In the genomic region with DNA sequence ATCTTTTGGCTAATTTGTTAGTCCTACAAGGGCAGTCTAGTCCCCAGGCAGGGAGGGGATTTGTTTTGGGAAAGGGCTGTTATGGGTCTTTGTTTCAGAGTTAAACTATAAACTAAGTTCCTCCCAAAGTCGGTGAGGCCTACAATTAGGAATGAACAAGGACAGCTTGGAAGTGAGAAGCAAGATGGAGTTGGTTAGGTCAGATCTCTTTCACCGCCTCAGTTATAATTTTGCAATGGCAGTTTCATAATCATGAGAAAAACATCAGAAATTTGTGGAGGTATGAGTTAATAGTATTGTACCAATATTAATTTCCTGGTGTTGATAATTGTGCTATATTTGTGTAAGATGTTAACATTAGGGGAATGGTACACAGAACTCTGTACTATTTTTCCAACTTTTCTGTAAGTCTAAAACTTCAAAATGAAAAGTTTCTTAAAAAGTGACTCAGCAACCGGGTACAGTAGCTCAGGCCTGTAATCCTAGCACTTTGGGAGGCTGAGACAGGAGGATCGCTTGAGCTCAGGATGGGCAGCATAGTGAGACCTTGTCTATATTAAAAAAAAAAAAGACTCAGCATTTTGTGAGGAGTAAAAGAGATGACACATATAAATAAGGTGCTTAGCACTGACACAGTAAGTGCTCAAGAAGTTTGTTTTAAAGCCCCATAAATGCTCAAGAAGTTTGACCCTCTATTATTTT, we compare ENCODE assay signal across 18 cellular contexts. TPM values are rescaled to one million over a fixed set of nuclear protein-coding genes. Genes with fewer than 3 reads are reported as not detected.
A peak's percentile ranks its signal among the peaks of the same experiment; 100 is the strongest.
DNase-seq lines count a peak whose midpoint lies in the region; ATAC-seq, FAIRE-seq and TF ChIP-seq lines count a peak whose summit lies in the region.
"Had no signal": no experiment of that assay in that cellular context is flagged by ENCODE, and none has a peak within 500 bp of the region (broad histone marks: within the 10 kb centered on the region; RNA-seq: fewer than 3 reads in every experiment).

No MANE protein-coding gene starts in this region.

- no peaks in the 10 kb centered on the region for H3K27me3 ChIP-seq in HUES48 (ENCODE audit: control insufficient read depth, insufficient read depth, low read length)
- H3K27me3 ChIP-seq in K562 (ENCODE audit: control insufficient read depth in 2 of 2, insufficient read depth in 2 of 2, low read length in 2 of 2): peaks cover 0 to 2% of the 10 kb centered on the region in 2 experiments; a peak in 1 of 5 replicates
- no peaks in the 10 kb centered on the region for H3K27me3 ChIP-seq in HepG2 (ENCODE audit: control insufficient read depth in 1 of 2, insufficient read depth in 2 of 2, low read length in 2 of 2)
- H3K27me3 ChIP-seq in vagina: no peaks in the 10 kb centered on the region
- H3K27me3 ChIP-seq in small intestine (ENCODE audit: control insufficient read depth in 2 of 2, insufficient read depth in 2 of 2, low read length in 2 of 2): no peaks in the 10 kb centered on the region
- H3K27me3 ChIP-seq in left lung: no peaks in the 10 kb centered on the region
- H3K27me3 ChIP-seq: SJSA1 had no signal

- H3K9ac ChIP-seq in HUES48 (ENCODE audit: low read depth, low read length): no peak overlapping the region
- H3K9ac ChIP-seq in K562 (ENCODE audit: insufficient read depth in 1 of 2, low read depth in 2 of 2, low read length in 2 of 2): no peak overlapping the region
- H3K9ac ChIP-seq in HepG2 (ENCODE audit: insufficient read depth, low read depth, low read length): no peak overlapping the region

- no peak overlapping the region for H3K4me2 ChIP-seq in K562 (ENCODE audit: insufficient read depth, low read length)
- no peak overlapping the region for H3K4me2 ChIP-seq in HepG2 (ENCODE audit: low read depth, low read length)

- POLR2A ChIA-PET in K562 (lab: Yijun Ruan, JAX) (interaction anchor here (0.6 to 1.1 kb wide), 2 partner anchors 9 kb away, joined by 3 read pairs; no protein-coding TSS in a partner anchor), HepG2 (lab: Yijun Ruan, JAX) (interaction anchor here (3.4 kb wide), 1 partner anchor 61 kb away, joined by 30 read pairs; no protein-coding TSS in a partner anchor)

- H3K4me1 ChIP-seq in HUES48 (ENCODE audit: control insufficient read depth, insufficient read depth, low read length) (peaks cover 38% of the 10 kb centered on the region), K562 (replicated peaks in 1 of 2; ENCODE audit: control insufficient read depth in 2 of 2, insufficient read depth in 2 of 2, low read length in 2 of 2) (no peaks in the 10 kb centered on the region), HepG2 (ENCODE audit: insufficient read depth, low read length) (peaks cover 96% of the 10 kb centered on the region), vagina (peaks cover 41% of the 10 kb centered on the region), small intestine (ENCODE audit: control insufficient read depth in 2 of 2, insufficient read depth in 1 of 2, low read depth in 1 of 2, low read length in 1 of 2) (no peaks in the 10 kb centered on the region), left lung (peaks cover 0 to 18% of the 10 kb centered on the region in 2 donors)
- H3K4me1 ChIP-seq: SJSA1 had no signal

- H3K79me2 ChIP-seq in K562 (ENCODE audit: control insufficient read depth, insufficient read depth, low read length) (no peaks in the 10 kb centered on the region), HepG2 (ENCODE audit: insufficient read depth, low read length) (no peaks in the 10 kb centered on the region)

- BruUV-seq in K562 (replicated peaks; lab: Mats Ljungman, UMichigan) (no TSS peak), HepG2 (replicated peaks; lab: Mats Ljungman, UMichigan) (no TSS peak)

- TF ChIP-seq CTCF in K562 (IDR thresholded peaks at IDR 0.05 in 2 of 3, conservative IDR thresholded peaks at IDR 0.05 in 1 of 3; ENCODE audit: insufficient read depth in 2 of 3, low read depth in 1 of 3, low read length in 3 of 3) (no peak), HepG2 (CRISPR knock-in tag; IDR thresholded peaks at IDR 0.05) (no peak), vagina (IDR thresholded peaks at IDR 0.05) (no peak), left lung (IDR thresholded peaks at IDR 0.05) (no peak)

- TF ChIP-seq POLR2A in K562 (conservative IDR thresholded peaks at IDR 0.05) (no peak), HepG2 (IDR thresholded peaks at IDR 0.05; ENCODE audit: insufficient read depth in 1 of 2, low read depth in 2 of 2, low read length in 2 of 2) (no peak), vagina (IDR thresholded peaks at IDR 0.05) (no peak)

- DNase-seq in K562 (ENCODE audit: extremely low read depth in 1 of 4, low spot score in 3 of 4) (no peak), HepG2 (ENCODE audit: low spot score) (no peak), vagina (ENCODE audit: extremely low spot score in 2 of 2) (no peak), small intestine (no peak), left lung (no peak)
- DNase-seq: CD4-positive, CD25-positive, alpha-beta regulatory T cell; DMS79; HCEC 1CT; KG1; NCI-H1105; NCI-H2029 treated with DMSO at 0.1 percent for 48 hours; NCI-H226; NCI-H524; NCI-H82 had no signal

- ATAC-seq in K562: no peak
- no peak for ATAC-seq in HepG2
- ATAC-seq in HG03097 (IDR thresholded peaks at IDR 0.05; ENCODE audit: low FRiP score, unreplicated experiment): no peak
- no peak for ATAC-seq in left lung
- ATAC-seq: Panc1 had no signal

- no peak for TF ChIP-seq EP300 in K562 (IDR thresholded peaks at IDR 0.05; ENCODE audit: low read length)
- no peak for TF ChIP-seq EP300 in HepG2 (IDR thresholded peaks at IDR 0.05; ENCODE audit: low read depth in 2 of 2, low read length in 2 of 2)
- TF ChIP-seq EP300 in HepG2 (CRISPR knock-in tag; IDR thresholded peaks at IDR 0.05; ENCODE audit: borderline replicate concordance): no peak

- intact Hi-C loops in K562 (cut with micrococcal nuclease): no loop called here
- intact Hi-C loops in HepG2 (cut with micrococcal nuclease; ENCODE audit: unreplicated experiment): no loop called here
- intact Hi-C loops in vagina (cut with DNase I): no loop called here
- intact Hi-C loops in left lung (cut with DNase I): no loop called here

- H4K20me1 ChIP-seq in K562 (replicated peaks; ENCODE audit: control insufficient read depth, insufficient read depth, low read length) (no peaks in the 10 kb centered on the region), HepG2 (ENCODE audit: insufficient read depth, low read length) (no peaks in the 10 kb centered on the region)

- H3K27ac ChIP-seq in HUES48 (ENCODE audit: low read depth, low read length) (peak overlapping the region; percentile 90), K562 (ENCODE audit: extremely low read depth, low read depth, low read length) (no peak overlapping the region), HepG2 (ENCODE audit: extremely low read length, insufficient read depth, low read length) (no peak overlapping the region), vagina (peak overlapping the region; percentile 31), small intestine (ENCODE audit: low read depth in 1 of 2, low read length in 1 of 2) (no peak overlapping the region), left lung (no peak overlapping the region)
- H3K27ac ChIP-seq: SJSA1 had no signal

- no peaks in the 10 kb centered on the region for H3K36me3 ChIP-seq in HUES48 (ENCODE audit: control insufficient read depth, insufficient read depth, low read length)
- no peaks in the 10 kb centered on the region for H3K36me3 ChIP-seq in K562 (ENCODE audit: control insufficient read depth, insufficient read depth, low read length)
- H3K36me3 ChIP-seq in HepG2 (replicated peaks in 1 of 2; ENCODE audit: control insufficient read depth in 1 of 2, insufficient read depth in 2 of 2, low read length in 2 of 2): no peaks in the 10 kb centered on the region
- H3K36me3 ChIP-seq in vagina: no peaks in the 10 kb centered on the region
- no peaks in the 10 kb centered on the region for H3K36me3 ChIP-seq in small intestine (ENCODE audit: control insufficient read depth in 2 of 2, insufficient read depth in 2 of 2, low read length in 2 of 2)
- H3K36me3 ChIP-seq in left lung: no peaks in the 10 kb centered on the region
- H3K36me3 ChIP-seq: SJSA1 had no signal

- 41% methylated on average over 4 of the region's 4 CpGs for WGBS in K562 (ENCODE audit: insufficient coverage, low coverage, missing lambda C conversion rate)
- WGBS in HepG2 (ENCODE audit: low lambda C conversion rate): 87% methylated on average over 4 of the region's 4 CpGs
- WGBS in small intestine, 3 donors: 83 to 88% (median 86%) methylated on average over 4 of the region's 4 CpGs

- no peaks in the 10 kb centered on the region for H3K9me1 ChIP-seq in K562 (ENCODE audit: control insufficient read depth, insufficient read depth, low read length)

- in situ Hi-C loops in K562 (cut with MboI) (no loop called here), HepG2 (cut with HindIII; ENCODE audit: extremely low pct_ligation_motif_present, low pct_unique_long_range_greater_than_20kb) (no loop called here)

- no peaks in the 10 kb centered on the region for H3K9me3 ChIP-seq in HUES48 (ENCODE audit: control insufficient read depth, insufficient read depth, low read length)
- H3K9me3 ChIP-seq in K562 (replicated peaks; ENCODE audit: control insufficient read depth, insufficient read depth, low read depth, low read length): no peaks in the 10 kb centered on the region
- H3K9me3 ChIP-seq in HepG2 (ENCODE audit: low read length): no peaks in the 10 kb centered on the region
- H3K9me3 ChIP-seq in vagina: no peaks in the 10 kb centered on the region
- no peaks in the 10 kb centered on the region for H3K9me3 ChIP-seq in small intestine (ENCODE audit: control insufficient read depth, low read depth)
- no peaks in the 10 kb centered on the region for H3K9me3 ChIP-seq in left lung
- H3K9me3 ChIP-seq: SJSA1 had no signal

- CTCF ChIA-PET in K562 (lab: Yijun Ruan, JAX; ENCODE audit: low intra/inter-chr PET ratio): no interaction called here
- CTCF ChIA-PET in HepG2 (lab: Yijun Ruan, JAX; ENCODE audit: low intra/inter-chr PET ratio, low total read pairs): no interaction called here

- FAIRE-seq in K562 (lab: Jason Lieb, UNC) (no peak), HepG2 (lab: Jason Lieb, UNC) (no peak), small intestine (lab: Jason Lieb, UNC) (no peak)

- H3K4me3 ChIP-seq in HUES48 (ENCODE audit: low read depth, low read length): no peak overlapping the region
- no peak overlapping the region for H3K4me3 ChIP-seq in K562
- no peak overlapping the region for H3K4me3 ChIP-seq in HepG2 (replicated peaks in 1 of 3; ENCODE audit: insufficient read depth in 1 of 3, low read depth in 2 of 3, low read length in 3 of 3)
- H3K4me3 ChIP-seq in vagina: no peak overlapping the region
- H3K4me3 ChIP-seq in small intestine (ENCODE audit: low read depth in 1 of 2, low read length in 2 of 2): no peak overlapping the region
- H3K4me3 ChIP-seq in left lung: no peak overlapping the region
- H3K4me3 ChIP-seq: SJSA1 had no signal

- TF ChIP-seq RAD21 in K562 (CRISPR knock-in tag; conservative IDR thresholded peaks at IDR 0.05 in 1 of 2, IDR thresholded peaks at IDR 0.05 in 1 of 2) (no peak), HepG2 (CRISPR knock-in tag; IDR thresholded peaks at IDR 0.05) (no peak)

- no peak overlapping the region for H2AFZ ChIP-seq in K562 (ENCODE audit: low read depth, low read length)
- H2AFZ ChIP-seq in HepG2 (ENCODE audit: low read length): no peak overlapping the region

RNA-seq across cellular contexts. Expression of gene TMEM17, which starts 40.8 kb away (rescaled TPM):
- 2.2 and 2.9 TPM in 2 replicates for total RNA-seq in K562 (2011; cell fraction: chromatin; rRNA removed; ENCODE audit: low replicate concordance)
- 1.2 and 1.7 TPM in 2 replicates for total RNA-seq in K562 (2011; cell fraction: nucleolus; rRNA removed)
- 2.8 and 3.7 TPM in 2 replicates for total RNA-seq in K562 (2011; cell fraction: nucleoplasm; rRNA removed)
- total RNA-seq in K562 (2014; rRNA removed): 1.0 and 1.1 TPM in 2 replicates
- 1.2 TPM in 2 replicates for total RNA-seq in K562 (2014; rRNA removed; fragmentation: Illumina TruSeq; extraction: Trizol)
- 0.87 and 0.91 TPM in 2 replicates for total RNA-seq in K562 (2015; rRNA removed; fragmentation: Illumina TruSeq; extraction: Trizol)
- 0.58 and 1.2 TPM in 2 replicates for total RNA-seq in K562 (2021)
- 1.6 and 2.2 TPM in 2 replicates for polyA plus RNA-seq in K562 (2011; rRNA removed)
- polyA plus RNA-seq in K562 (2011; cell fraction: cytosol; rRNA removed): 0.94 and 1.4 TPM in 2 replicates
- polyA plus RNA-seq in K562 (2011; cell fraction: nucleus; rRNA removed): 1.2 and 1.3 TPM in 2 replicates
- 0.62 and 0.89 TPM in 2 replicates for polyA plus RNA-seq in K562 (2012)
- 0.93 and 1.2 TPM in 2 replicates for polyA plus RNA-seq in K562 (2014; fragmentation: Illumina TruSeq; extraction: Trizol)
- 1 to 10 TPM in 1 of 2 experiments, under 1 TPM in 1; 0.74 to 1.6 TPM for polyA plus RNA-seq in K562 (2014; fragmentation: Nextera tagmentation; extraction: Ambion mirVana)
- 1.1 and 1.3 TPM in 2 replicates for polyA plus RNA-seq in K562 (2014; rRNA removed)
- 0.78 and 1.1 TPM in 2 replicates for polyA minus RNA-seq in K562 (2011; rRNA and poly(A)+ RNA removed)
- polyA minus RNA-seq in K562 (2011; cell fraction: cytosol; rRNA and poly(A)+ RNA removed): not detected in 2 replicates
- 0.89 and 0.94 TPM in 2 replicates for polyA minus RNA-seq in K562 (2011; cell fraction: nucleus; rRNA and poly(A)+ RNA removed)
- 0.22 and 0.28 TPM in 2 replicates for total RNA-seq in HepG2 (2016; rRNA removed; fragmentation: Illumina TruSeq; extraction: Trizol)
- total RNA-seq in HepG2 (2016; cell fraction: cytosol; rRNA removed; fragmentation: Illumina TruSeq; extraction: Trizol; ENCODE audit: low read depth): 0.18 TPM in 1 of 2 replicates, not detected in the other
- 0.07 and 0.30 TPM in 2 replicates for total RNA-seq in HepG2 (2016; cell fraction: insoluble cytoplasmic fraction; rRNA removed; fragmentation: Illumina TruSeq; extraction: Trizol)
- 0.24 and 0.25 TPM in 2 replicates for total RNA-seq in HepG2 (2016; cell fraction: membrane; rRNA removed; fragmentation: Illumina TruSeq; extraction: Trizol)
- 0.40 TPM in 1 of 2 replicates, not detected in the other for total RNA-seq in HepG2 (2016; cell fraction: nucleus; rRNA removed; fragmentation: Illumina TruSeq; extraction: Trizol)
- polyA plus RNA-seq in HepG2 (2011; rRNA removed): 0.30 and 0.50 TPM in 2 replicates
- polyA plus RNA-seq in HepG2 (2011; cell fraction: cytosol; rRNA removed): 0.20 and 0.33 TPM in 2 replicates
- 0.11 and 0.16 TPM in 2 replicates for polyA plus RNA-seq in HepG2 (2011; cell fraction: nucleus; rRNA removed)
- 0.16 and 0.24 TPM in 2 replicates for polyA plus RNA-seq in HepG2 (2012)
- polyA plus RNA-seq in HepG2 (2016; cell fraction: cytosol; fragmentation: Illumina TruSeq; extraction: Trizol; ENCODE audit: low read depth): 0.19 and 0.25 TPM in 2 replicates
- polyA plus RNA-seq in HepG2 (2016; cell fraction: insoluble cytoplasmic fraction; fragmentation: Illumina TruSeq; extraction: Trizol; ENCODE audit: low read depth): 0.12 and 0.22 TPM in 2 replicates
- 0.35 and 0.46 TPM in 2 replicates for polyA plus RNA-seq in HepG2 (2016; cell fraction: membrane; fragmentation: Illumina TruSeq; extraction: Trizol; ENCODE audit: low read depth)
- polyA plus RNA-seq in HepG2 (2016; cell fraction: nucleus; fragmentation: Illumina TruSeq; extraction: Trizol; ENCODE audit: insufficient read depth, low read depth): 0.25 and 0.76 TPM in 2 replicates
- 0.21 and 0.32 TPM in 2 replicates for polyA minus RNA-seq in HepG2 (2011; rRNA and poly(A)+ RNA removed; ENCODE audit: low replicate concordance)
- 0.35 TPM in 1 of 2 replicates, not detected in the other for polyA minus RNA-seq in HepG2 (2011; cell fraction: cytosol; rRNA and poly(A)+ RNA removed)
- 0.25 and 0.52 TPM in 2 replicates for polyA minus RNA-seq in HepG2 (2011; cell fraction: nucleus; rRNA and poly(A)+ RNA removed)
- total RNA-seq in vagina: 0.98 TPM
- 1 to 10 TPM in 1 of 3 donors, not detected in 2; 1.2 TPM for polyA plus RNA-seq in small intestine
- 1 to 10 TPM; 1.8 to 2.7 TPM for total RNA-seq in left lung
- total RNA-seq: CD4-positive, CD25-positive, alpha-beta regulatory T cell had no signal
- polyA plus RNA-seq: CD4-positive, CD25-positive, alpha-beta regulatory T cell had no signal

Comparison
In these comparisons a context has a peak if more than half of its experiments do, and no peak if none do; other contexts are left out.
1. H3K27ac ChIP-seq: peak in HUES48 (single experiment) and vagina (single experiment); none in K562 (single experiment), HepG2 (single experiment), small intestine (0 of 2) and left lung (0 of 2).